ENCODE assay signal across 25 cellular contexts in genomic region chr16:90037202-90037765, GRCh38. TPM values are rescaled to one million over a fixed set of nuclear protein-coding genes. Genes with fewer than 3 reads are reported as not detected.
A peak's percentile ranks its signal among the peaks of the same experiment; 100 is the strongest.
DNase-seq lines count a peak whose midpoint lies in the region; ATAC-seq and TF ChIP-seq lines count a peak whose summit lies in the region.
"Had no signal": no experiment of that assay in that cellular context is flagged by ENCODE, and none has a peak within 500 bp of the region (broad histone marks: within the 10 kb centered on the region; RNA-seq: fewer than 3 reads in every experiment).

No MANE protein-coding gene starts in this region.

- H3K36me3 ChIP-seq in left ventricle myocardium inferior (peaks cover 81% of the 10 kb centered on the region), testis (ENCODE audit: low read depth, missing control alignments) (no peaks in the 10 kb centered on the region)

- H3K36me3 Mint-ChIP-seq in endothelial cell (ENCODE audit: low read depth, unreplicated experiment) = peaks cover 47% of the 10 kb centered on the region

- H3K4me3 Mint-ChIP-seq in endothelial cell (ENCODE audit: unreplicated experiment) = peak overlapping the region; percentile 8
- H3K4me3 Mint-ChIP-seq: CD14-positive monocyte; CD8-positive, alpha-beta memory T cell; H9 had no signal

- 58 to 68% methylated on average over 14 to 15 of the region's 15 CpGs for WGBS in testis, 2 donors

- H3K4me1 ChIP-seq in left ventricle myocardium inferior (no peaks in the 10 kb centered on the region), testis (peaks cover 6% of the 10 kb centered on the region)
- H3K4me1 ChIP-seq: BE2C had no signal

- TF ChIP-seq POLR2A in testis (IDR thresholded peaks at IDR 0.05) = no peak

- H3K9me3 ChIP-seq in left ventricle myocardium inferior (replicated peaks) = no peaks in the 10 kb centered on the region
- H3K9me3 ChIP-seq in testis = no peaks in the 10 kb centered on the region
- H3K9me3 ChIP-seq: BE2C, MG63 had no signal

- no peak for TF ChIP-seq CTCF in left ventricle myocardium inferior (IDR thresholded peaks at IDR 0.05; ENCODE audit: borderline replicate concordance)
- TF ChIP-seq CTCF in endothelial cell (IDR thresholded peaks at IDR 0.05; ENCODE audit: unreplicated experiment) = no peak
- no peak for TF ChIP-seq CTCF in testis (IDR thresholded peaks at IDR 0.05)

- peaks cover 2% of the 10 kb centered on the region for H3K27me3 Mint-ChIP-seq in endothelial cell (ENCODE audit: unreplicated experiment)
- H3K27me3 Mint-ChIP-seq: CD8-positive, alpha-beta memory T cell had no signal

- H3K27ac ChIP-seq in left ventricle myocardium inferior (replicated peaks) (no peak overlapping the region), angular gyrus (ENCODE audit: low read depth, low read length) (peak overlapping the region; percentile 38), testis (peak overlapping the region in 1 of 2 donors; percentile 24)
- H3K27ac ChIP-seq: 22Rv1, GM23248, PC-9 had no signal

- H3K4me1 Mint-ChIP-seq in endothelial cell (ENCODE audit: unreplicated experiment) = no peaks in the 10 kb centered on the region

- ATAC-seq in Right ventricle myocardium inferior (peak; percentile 49), GM18907 (IDR thresholded peaks at IDR 0.05; ENCODE audit: unreplicated experiment) (no peak)

- intact Hi-C loops in Right ventricle myocardium inferior (cut with DNase I) = no loop called here
- intact Hi-C loops in left ventricle myocardium inferior (cut with micrococcal nuclease) = no loop called here
- intact Hi-C loops in testis (cut with DNase I; ENCODE audit: low total_unique reads) = no loop called here

- H3K27ac Mint-ChIP-seq in endothelial cell (ENCODE audit: unreplicated experiment) = no peak overlapping the region
- H3K27ac Mint-ChIP-seq: CD8-positive, alpha-beta memory T cell had no signal

- H3K9me3 Mint-ChIP-seq in endothelial cell (ENCODE audit: unreplicated experiment) = no peaks in the 10 kb centered on the region
- H3K9me3 Mint-ChIP-seq: CD8-positive, alpha-beta memory T cell; H9 had no signal

- no peaks in the 10 kb centered on the region for H3K27me3 ChIP-seq in left ventricle myocardium inferior (ENCODE audit: low read depth)
- no peaks in the 10 kb centered on the region for H3K27me3 ChIP-seq in testis
- H3K27me3 ChIP-seq: BE2C, MG63 had no signal

- DNase-seq in Right ventricle myocardium inferior (ENCODE audit: missing footprints) (no peak), left ventricle myocardium inferior (no peak), endothelial cell (ENCODE audit: low spot score) (no peak), testis (peak; percentile 58)
- DNase-seq in stimulated activated CD4-positive, alpha-beta T cell treated with anti-CD3 and anti-CD28 coated beads, Interleukin-2, amount 100 ng/mL, for 24 hours = no peak
- DNase-seq: BE2C; DMS 273 treated with DMSO at 0.1 percent for 48 hours; DMS79 treated with DMSO at 0.1 percent for 48 hours; GM23248; H9; KBM-7; MG63; NCI-H2029; NCI-H446 treated with DMSO at 0.1 percent for 48 hours; NCI-H526; NCI-H82; NK-92 treated with Interleukin-12 subunit alpha and Interleukin-12 subunit beta, amount 100 ng/mL, for 24 hours; PC-9; RPMI8226; SHP77 treated with DMSO at 0.1 percent for 48 hours had no signal

- H3K4me3 ChIP-seq in left ventricle myocardium inferior = no peak overlapping the region
- no peak overlapping the region for H3K4me3 ChIP-seq in testis
- H3K4me3 ChIP-seq: GM23248, MG63, PC-9 had no signal

RNA-seq across cellular contexts. Expression of gene DBNDD1, which starts 18.0 kb away (rescaled TPM):
- total RNA-seq in Right ventricle myocardium inferior (6.7 TPM), left ventricle myocardium inferior (4.6 TPM), endothelial cell (ENCODE audit: unreplicated experiment) (36.8 TPM), testis (1 to 10 TPM; 4.7 to 5.1 TPM)
- polyA plus RNA-seq in testis (ENCODE audit: insufficient read depth, low read depth, low replicate concordance) = 2.3 TPM
- polyA plus RNA-seq: CD14-positive monocyte had no signal

RNA-seq across cellular contexts. Expression of gene PRDM7, which starts 39.8 kb away (rescaled TPM):
- not detected for total RNA-seq in Right ventricle myocardium inferior
- not detected for total RNA-seq in left ventricle myocardium inferior
- not detected for total RNA-seq in endothelial cell (ENCODE audit: unreplicated experiment)
- 10 to 100 TPM in 1 of 2 donors, 1 to 10 TPM in 1; 1.8 to 10.2 TPM for total RNA-seq in testis
- 4.2 TPM for polyA plus RNA-seq in testis (ENCODE audit: insufficient read depth, low read depth, low replicate concordance)
- total RNA-seq: CD8-positive, alpha-beta memory T cell; GM23248; H9; PC-9 had no signal
- polyA plus RNA-seq: CD14-positive monocyte; CD8-positive, alpha-beta memory T cell; GM23248 had no signal
